Comparison of ENCODE assay signal across 1 cellular context in genomic region chr3:52056968-52057805, GRCh38.
TF ChIP-seq lines count a peak whose summit lies in the region.

No MANE protein-coding gene starts in this region.

TF ChIP-seq in HepG2, 621 proteins besides CTCF, POLR2A, EP300 and RAD21 (continued from another document and continues in another):
- TF ChIP-seq ZNF646 (CRISPR knock-in tag; IDR thresholded peaks at IDR 0.05) = no peak
- TF ChIP-seq KDM5B (CRISPR knock-in tag; IDR thresholded peaks at IDR 0.05; ENCODE audit: borderline replicate concordance) = no peak
- no peak for TF ChIP-seq IRF1 (CRISPR knock-in tag; IDR thresholded peaks at IDR 0.05; ENCODE audit: low read depth)
- TF ChIP-seq ZNF83 (CRISPR knock-in tag; IDR thresholded peaks at IDR 0.05; ENCODE audit: borderline replicate concordance) = no peak
- no peak for TF ChIP-seq HNRNPUL1 (IDR thresholded peaks at IDR 0.05; ENCODE audit: low read depth, low read length)
- TF ChIP-seq AKNA (CRISPR knock-in tag; IDR thresholded peaks at IDR 0.05; ENCODE audit: borderline replicate concordance) = no peak
- TF ChIP-seq POLR2AphosphoS5 (IDR thresholded peaks at IDR 0.05; ENCODE audit: low read depth, low read length) = peak; percentile 51
- peak; percentile 47; the same call in 1 of the 2 replicates for TF ChIP-seq SPEN (CRISPR knock-in tag; IDR thresholded peaks at IDR 0.05; ENCODE audit: low read depth)
- TF ChIP-seq JARID2 (CRISPR knock-in tag; IDR thresholded peaks at IDR 0.05; ENCODE audit: insufficient replicate concordance) = no peak
- TF ChIP-seq ZNF225 (CRISPR knock-in tag; IDR thresholded peaks at IDR 0.05) = no peak
- TF ChIP-seq RFXANK (CRISPR knock-in tag; IDR thresholded peaks at IDR 0.05) = no peak
- no peak for TF ChIP-seq ZNF850 (CRISPR knock-in tag; conservative IDR thresholded peaks at IDR 0.05)
- TF ChIP-seq ZNF235 (CRISPR knock-in tag; IDR thresholded peaks at IDR 0.05; ENCODE audit: borderline replicate concordance) = no peak
- no peak for TF ChIP-seq GRHL1 (CRISPR knock-in tag; conservative IDR thresholded peaks at IDR 0.05)
- no peak for TF ChIP-seq XRCC5 (optimal IDR thresholded peaks at IDR 0.05; ENCODE audit: low read length)
- 0 out of 2 replicates have a peak, but pooled peaks have one; percentile 58 for TF ChIP-seq DNMT1 (CRISPR knock-in tag; IDR thresholded peaks at IDR 0.05)
- no peak for TF ChIP-seq GPBP1L1 (CRISPR knock-in tag; IDR thresholded peaks at IDR 0.05)
- no peak for TF ChIP-seq NFAT5 (CRISPR knock-in tag; IDR thresholded peaks at IDR 0.05)
- peak; percentile 43; the same call in 1 of the 2 replicates for TF ChIP-seq ZNF350 (CRISPR knock-in tag; IDR thresholded peaks at IDR 0.05; ENCODE audit: borderline replicate concordance, low read depth)
- no peak for TF ChIP-seq ZNF18 (CRISPR knock-in tag; IDR thresholded peaks at IDR 0.05; ENCODE audit: insufficient replicate concordance)
- no peak for TF ChIP-seq BATF2 (CRISPR knock-in tag; IDR thresholded peaks at IDR 0.05)
- TF ChIP-seq ZBTB14 (CRISPR knock-in tag; IDR thresholded peaks at IDR 0.05) = peak; percentile 31; the same call in 1 of the 2 replicates
- TF ChIP-seq ZNF616 (CRISPR knock-in tag; IDR thresholded peaks at IDR 0.05; ENCODE audit: low read depth) = no peak
- no peak for TF ChIP-seq ZNF362 (CRISPR knock-in tag; IDR thresholded peaks at IDR 0.05; ENCODE audit: borderline replicate concordance)
- no peak for TF ChIP-seq ZFP41 (CRISPR knock-in tag; IDR thresholded peaks at IDR 0.05; ENCODE audit: borderline replicate concordance)
